Comparison of ENCODE assay signal across 26 cellular contexts in the genomic region with DNA sequence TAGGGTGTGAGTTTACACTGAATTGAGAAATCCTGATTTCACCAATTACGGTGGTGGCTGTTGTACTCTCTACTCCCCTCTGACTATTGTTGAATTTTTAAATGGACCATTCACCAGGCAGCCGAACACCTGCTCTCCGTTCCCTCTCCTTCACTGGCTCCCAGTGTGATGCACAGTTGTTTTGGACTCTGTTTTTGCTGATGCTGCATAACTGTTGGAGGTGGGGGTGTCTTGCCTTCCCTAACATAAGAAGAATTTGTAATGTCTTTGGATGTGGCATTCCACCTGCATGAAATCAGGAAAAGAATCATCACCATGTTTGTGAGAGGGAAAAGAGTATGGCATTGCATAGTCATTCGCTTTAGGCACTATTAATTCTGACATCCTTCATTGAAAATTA.
"Had no signal": no experiment of that assay in that cellular context is flagged by ENCODE, and none has a peak within 500 bp of the region (broad histone marks: within the 10 kb centered on the region; RNA-seq: fewer than 3 reads in every experiment).

No MANE protein-coding gene starts in this region.

- ATAC-seq: activated CD8-positive, alpha-beta memory T cell treated with anti-CD3 and anti-CD28 coated beads, Interleukin-2, amount 10 ng/mL, durations not matched to agents 7 days and 5 days; activated CD8-positive, alpha-beta T cell treated with anti-CD3 and anti-CD28 coated beads for 36 hours; left colon; stimulated activated memory B cell treated with anti-CD40 and anti-IgM and Interleukin-4, amounts not matched to agents 10 μg/mL and 1 μg/mL and 100 μg/mL, for 72 hours had no signal

- H3K27me3 ChIP-seq: cardiac muscle cell, sigmoid colon, stomach, tibial nerve, uterus had no signal

- DNase-seq: activated CD4-positive, alpha-beta T cell treated with anti-CD3 and anti-CD28 coated beads, Interleukin-2, amount 10 ng/mL, durations not matched to agents 7 days and 5 days; activated CD4-positive, CD25-positive, alpha-beta regulatory T cell treated with anti-CD3 and anti-CD28 coated beads, Interleukin-2, amount 50 U/mL, for 72 hours; activated CD8-positive, alpha-beta memory T cell treated with anti-CD3 and anti-CD28 coated beads, Interleukin-2, amount 10 ng/mL, durations not matched to agents 7 days and 5 days; activated CD8-positive, alpha-beta T cell treated with anti-CD3 and anti-CD28 coated beads for 36 hours; activated effector memory CD4-positive, alpha-beta T cell treated with anti-CD3 and anti-CD28 coated beads, Interleukin-2, amount 50 U/mL, for 16 hours; activated naive CD4-positive, alpha-beta T cell treated with anti-CD3 and anti-CD28 coated beads, Interleukin-2, amount 10 ng/mL, durations not matched to agents 7 days and 5 days; activated T-cell treated with anti-CD3 and anti-CD28 coated beads for 4 hours; effector CD4-positive, alpha-beta T cell; erythroblast; foreskin fibroblast; left colon; mesenchymal stem cell; nucleus accumbens; sigmoid colon; stimulated activated CD4-positive, alpha-beta T cell treated with anti-CD3 and anti-CD28 coated beads, Interleukin-15, amount 100 ng/mL, for 24 hours; stomach; uterus; WERI-Rb-1 had no signal

- H3K4me2 ChIP-seq: smooth muscle cell had no signal

- H3K4me3 ChIP-seq: cardiac muscle cell, sigmoid colon, smooth muscle cell, stomach, suprapubic skin, tibial nerve, uterus had no signal

- H3K4me1 ChIP-seq: parathyroid adenoma, sigmoid colon, stomach, suprapubic skin, tibial nerve, uterus had no signal

- H2AFZ ChIP-seq: parathyroid adenoma had no signal

- H3K27ac ChIP-seq: cardiac muscle cell, parathyroid adenoma, sigmoid colon, stomach, suprapubic skin, tibial nerve, uterus, WERI-Rb-1 had no signal

- H3K36me3 ChIP-seq: cardiac muscle cell, sigmoid colon, stomach, suprapubic skin, tibial nerve, uterus, WERI-Rb-1 had no signal

- H3K9me3 ChIP-seq: sigmoid colon, stomach, suprapubic skin, tibial nerve, uterus had no signal

- H3K9ac ChIP-seq: parathyroid adenoma had no signal

- FAIRE-seq: keratinocyte, TTC549 had no signal

- H3K79me2 ChIP-seq: parathyroid adenoma had no signal
